1 cellular context compared by ENCODE assay signal in the genomic region with DNA sequence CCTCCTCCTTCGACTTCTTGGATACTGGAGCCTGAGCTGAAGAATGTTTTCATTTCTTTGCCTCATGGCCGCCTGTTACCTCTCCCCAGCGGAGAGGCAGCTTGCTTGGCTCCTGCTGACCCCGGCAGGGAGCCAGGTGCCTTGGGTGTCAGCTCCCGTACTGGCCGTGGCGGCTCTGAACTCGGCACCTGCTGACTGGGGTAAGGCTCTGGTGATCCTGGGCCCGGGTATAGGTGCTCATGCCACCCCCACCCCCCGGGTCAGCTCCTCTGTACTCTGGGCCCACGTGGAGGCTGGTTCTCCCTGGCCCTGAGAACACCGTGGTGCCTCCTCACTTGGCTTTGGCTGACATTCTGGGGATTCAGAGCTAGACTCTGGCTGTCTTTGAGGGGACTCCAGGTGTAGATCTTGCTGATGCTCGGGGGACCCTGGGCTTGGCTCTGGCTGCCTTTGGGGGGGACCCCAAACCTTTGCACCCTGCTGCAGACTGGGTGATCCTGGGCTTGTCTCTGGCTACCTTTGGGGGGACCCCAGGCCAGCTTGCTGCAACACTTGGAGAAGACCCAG. TPM values are rescaled to one million over a fixed set of nuclear protein-coding genes. Genes with fewer than 3 reads are reported as not detected.
"Had no signal": no experiment of that assay in that cellular context is flagged by ENCODE, and none has a peak within 500 bp of the region (broad histone marks: within the 10 kb centered on the region; RNA-seq: fewer than 3 reads in every experiment).

No MANE protein-coding gene starts in this region.

RNA-seq across cellular contexts. Expression of gene FLT4, which starts 22.6 kb away (rescaled TPM):
- total RNA-seq: activated B cell treated with CpG ODN at 0.5 μM for 24 hours had no signal
